In genomic region chr15:70466895-70467529, GRCh38 we compare ENCODE assay signal across 8 cellular contexts.
A peak's percentile ranks its signal among the peaks of the same experiment; 100 is the strongest.
DNase-seq lines count a peak whose midpoint lies in the region; ATAC-seq and TF ChIP-seq lines count a peak whose summit lies in the region.

No MANE protein-coding gene starts in this region.

- H3K4me3 ChIP-seq in KMS-11 (IDR thresholded peaks at IDR 0.05; ENCODE audit: insufficient read depth, low read depth, low read length) (no peak overlapping the region), body of pancreas (no peak overlapping the region)

- peak; percentile 61 for DNase-seq in NCI-H748 (lab: John Stamatoyannopoulos, UW; ENCODE audit: unreplicated experiment)
- no peak for DNase-seq in NCI-H748 treated with DMSO at 0.1 percent for 48 hours (lab: John Stamatoyannopoulos, UW)
- peak; percentile 37 to 55 for DNase-seq in SHP77 (lab: John Stamatoyannopoulos, UW)
- peak; percentile 57 to 68 (median 64) for DNase-seq in body of pancreas
- DNase-seq in iris pigment epithelial cell (ENCODE audit: low read depth) = peak; percentile 73
- peak; percentile 51 for DNase-seq in stimulated activated CD4-positive, alpha-beta T cell treated with anti-CD3 and anti-CD28 coated beads, Interleukin-4, amount 100 ng/mL, for 24 hours

- H3K9ac ChIP-seq in KMS-11 = no peak overlapping the region

- H3K27ac ChIP-seq in KMS-11 = no peak overlapping the region
- no peak overlapping the region for H3K27ac ChIP-seq in body of pancreas

- no peaks in the 10 kb centered on the region for H4K20me1 ChIP-seq in KMS-11 (ENCODE audit: insufficient read depth)

- no peak for TF ChIP-seq POLR2A in body of pancreas (IDR thresholded peaks at IDR 0.05)

- H3K36me3 ChIP-seq in KMS-11 (ENCODE audit: insufficient read depth) (no peaks in the 10 kb centered on the region), body of pancreas (replicated peaks in 1 of 2; ENCODE audit: insufficient read depth in 1 of 2, low read depth in 2 of 2) (no peaks in the 10 kb centered on the region)

- H3K27me3 ChIP-seq in KMS-11 (ENCODE audit: insufficient read depth, low read depth) (no peaks in the 10 kb centered on the region), body of pancreas (no peaks in the 10 kb centered on the region)

- ATAC-seq in body of pancreas = peak; percentile 74
- ATAC-seq in HG02973 (IDR thresholded peaks at IDR 0.05; ENCODE audit: unreplicated experiment) = no peak

- H3K9me3 ChIP-seq in body of pancreas = no peaks in the 10 kb centered on the region

- no peak overlapping the region for H2AFZ ChIP-seq in KMS-11 (ENCODE audit: low read depth)

- no peaks in the 10 kb centered on the region for H3K79me2 ChIP-seq in KMS-11 (ENCODE audit: insufficient read depth, low read depth)

- intact Hi-C loops in body of pancreas (cut with DNase I) = no loop called here

- H3K4me2 ChIP-seq in KMS-11 = peak overlapping the region; percentile 27; the same call in 1 of the 2 replicates

- WGBS in body of pancreas, 2 donors = 31 to 33% methylated on average over 4 of the region's 4 CpGs

- TF ChIP-seq CTCF in KMS-11 (conservative IDR thresholded peaks at IDR 0.05; ENCODE audit: low read depth, low read length) (peak; percentile 78), body of pancreas (IDR thresholded peaks at IDR 0.05) (peak; percentile 24 to 62 (median 57))

- H3K4me1 ChIP-seq in KMS-11 (ENCODE audit: low read depth, poor library complexity, severe bottlenecking) = peaks cover 62% of the 10 kb centered on the region
- no peaks in the 10 kb centered on the region for H3K4me1 ChIP-seq in body of pancreas
